ENCODE assay signal across 1 cellular context in genomic region chr14:37595809-37596595, GRCh38.
A peak's percentile ranks its signal among the peaks of the same experiment; 100 is the strongest.
TF ChIP-seq lines count a peak whose summit lies in the region.

No MANE protein-coding gene starts in this region.

TF ChIP-seq in HepG2, 621 proteins besides CTCF, POLR2A, EP300 and RAD21 (continued from another document and continues in another):
- TF ChIP-seq HES4 (CRISPR knock-in tag; IDR thresholded peaks at IDR 0.05; ENCODE audit: borderline replicate concordance) (peak; percentile 11; the same call in 1 of the 2 replicates), TCF12 (IDR thresholded peaks at IDR 0.05) (no peak), TCF12 (CRISPR knock-in tag; IDR thresholded peaks at IDR 0.05) (peak; percentile 91), RAD51 (IDR thresholded peaks at IDR 0.05; ENCODE audit: borderline replicate concordance) (no peak), ZNF775 (CRISPR knock-in tag; IDR thresholded peaks at IDR 0.05; ENCODE audit: borderline replicate concordance) (peak; percentile 80; the same call in 1 of the 2 replicates), HOXA5 (CRISPR knock-in tag; IDR thresholded peaks at IDR 0.05) (peak; percentile 98), HOXA3 (CRISPR knock-in tag; IDR thresholded peaks at IDR 0.05) (peak; percentile 91), HDAC2 (CRISPR knock-in tag; IDR thresholded peaks at IDR 0.05) (peak; percentile 95), NRL (CRISPR knock-in tag; IDR thresholded peaks at IDR 0.05; ENCODE audit: borderline replicate concordance) (peak; percentile 99), ZNF616 (CRISPR knock-in tag; IDR thresholded peaks at IDR 0.05; ENCODE audit: low read depth) (peak; percentile 81), MEIS2 (CRISPR knock-in tag; IDR thresholded peaks at IDR 0.05) (peak; percentile 93), ZNF512B (CRISPR knock-in tag; IDR thresholded peaks at IDR 0.05; ENCODE audit: borderline replicate concordance) (peak; percentile 52), ATM (IDR thresholded peaks at IDR 0.05; ENCODE audit: borderline replicate concordance) (no peak), ZNF652 (CRISPR knock-in tag; IDR thresholded peaks at IDR 0.05; ENCODE audit: borderline replicate concordance, low read depth) (peak; percentile 44), ATF7-NPFF (CRISPR knock-in tag; IDR thresholded peaks at IDR 0.05; ENCODE audit: low read depth) (peak; percentile 87), ZNF543 (CRISPR knock-in tag; IDR thresholded peaks at IDR 0.05) (peak; percentile 97), ETS1 (CRISPR knock-in tag; IDR thresholded peaks at IDR 0.05) (peak; percentile 35; the same call in 1 of the 2 replicates), ZMYM2 (CRISPR knock-in tag; IDR thresholded peaks at IDR 0.05) (no peak), ZNF589 (CRISPR knock-in tag; conservative IDR thresholded peaks at IDR 0.05) (no peak), HNF4G (IDR thresholded peaks at IDR 0.05; ENCODE audit: borderline replicate concordance, low read depth, low read length) (peak; percentile 30; the same call in 1 of the 2 replicates), HNF4G (CRISPR knock-in tag; IDR thresholded peaks at IDR 0.05; ENCODE audit: borderline replicate concordance, low read depth) (peak; percentile 74), GFI1 (CRISPR knock-in tag; IDR thresholded peaks at IDR 0.05; ENCODE audit: borderline replicate concordance) (peak; percentile 83; the same call in 1 of the 2 replicates), KDM4B (CRISPR knock-in tag; IDR thresholded peaks at IDR 0.05) (peak; percentile 70), MAF1 (CRISPR knock-in tag; IDR thresholded peaks at IDR 0.05; ENCODE audit: borderline replicate concordance) (peak; percentile 68; the same call in 1 of the 2 replicates), MEIS1 (CRISPR knock-in tag; IDR thresholded peaks at IDR 0.05; ENCODE audit: borderline replicate concordance) (no peak; the same call in 1 of the 2 replicates), ZNF382 (CRISPR knock-in tag; IDR thresholded peaks at IDR 0.05; ENCODE audit: borderline replicate concordance) (no peak), RXRA (CRISPR knock-in tag; IDR thresholded peaks at IDR 0.05) (peak; percentile 91), ZNF274 (CRISPR knock-in tag; IDR thresholded peaks at IDR 0.05) (peak; percentile 94), ZNF432 (CRISPR knock-in tag; IDR thresholded peaks at IDR 0.05; ENCODE audit: borderline replicate concordance) (0 out of 2 replicates have a peak, but pooled peaks have one; percentile 78), PAX8 (CRISPR knock-in tag; IDR thresholded peaks at IDR 0.05; ENCODE audit: borderline replicate concordance) (peak; percentile 95), ZFP36L1 (CRISPR knock-in tag; IDR thresholded peaks at IDR 0.05) (peak; percentile 37; the same call in 1 of the 2 replicates), MTERF4 (CRISPR knock-in tag; IDR thresholded peaks at IDR 0.05) (no peak; the same call in 1 of the 2 replicates)
- TF ChIP-seq, protein P1, sequence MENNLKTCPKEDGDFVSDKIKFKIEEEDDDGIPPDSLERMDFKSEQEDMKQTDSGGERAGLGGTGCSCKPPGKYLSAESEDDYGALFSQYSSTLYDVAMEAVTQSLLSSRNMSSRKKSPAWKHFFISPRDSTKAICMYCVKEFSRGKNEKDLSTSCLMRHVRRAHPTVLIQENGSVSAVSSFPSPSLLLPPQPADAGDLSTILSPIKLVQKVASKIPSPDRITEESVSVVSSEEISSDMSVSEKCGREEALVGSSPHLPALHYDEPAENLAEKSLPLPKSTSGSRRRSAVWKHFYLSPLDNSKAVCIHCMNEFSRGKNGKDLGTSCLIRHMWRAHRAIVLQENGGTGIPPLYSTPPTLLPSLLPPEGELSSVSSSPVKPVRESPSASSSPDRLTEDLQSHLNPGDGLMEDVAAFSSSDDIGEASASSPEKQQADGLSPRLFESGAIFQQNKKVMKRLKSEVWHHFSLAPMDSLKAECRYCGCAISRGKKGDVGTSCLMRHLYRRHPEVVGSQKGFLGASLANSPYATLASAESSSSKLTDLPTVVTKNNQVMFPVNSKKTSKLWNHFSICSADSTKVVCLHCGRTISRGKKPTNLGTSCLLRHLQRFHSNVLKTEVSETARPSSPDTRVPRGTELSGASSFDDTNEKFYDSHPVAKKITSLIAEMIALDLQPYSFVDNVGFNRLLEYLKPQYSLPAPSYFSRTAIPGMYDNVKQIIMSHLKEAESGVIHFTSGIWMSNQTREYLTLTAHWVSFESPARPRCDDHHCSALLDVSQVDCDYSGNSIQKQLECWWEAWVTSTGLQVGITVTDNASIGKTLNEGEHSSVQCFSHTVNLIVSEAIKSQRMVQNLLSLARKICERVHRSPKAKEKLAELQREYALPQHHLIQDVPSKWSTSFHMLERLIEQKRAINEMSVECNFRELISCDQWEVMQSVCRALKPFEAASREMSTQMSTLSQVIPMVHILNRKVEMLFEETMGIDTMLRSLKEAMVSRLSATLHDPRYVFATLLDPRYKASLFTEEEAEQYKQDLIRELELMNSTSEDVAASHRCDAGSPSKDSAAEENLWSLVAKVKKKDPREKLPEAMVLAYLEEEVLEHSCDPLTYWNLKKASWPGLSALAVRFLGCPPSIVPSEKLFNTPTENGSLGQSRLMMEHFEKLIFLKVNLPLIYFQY (CRISPR knock-in tag; IDR thresholded peaks at IDR 0.05; ENCODE audit: borderline replicate concordance): peak; percentile 98
- TF ChIP-seq, protein P2, sequence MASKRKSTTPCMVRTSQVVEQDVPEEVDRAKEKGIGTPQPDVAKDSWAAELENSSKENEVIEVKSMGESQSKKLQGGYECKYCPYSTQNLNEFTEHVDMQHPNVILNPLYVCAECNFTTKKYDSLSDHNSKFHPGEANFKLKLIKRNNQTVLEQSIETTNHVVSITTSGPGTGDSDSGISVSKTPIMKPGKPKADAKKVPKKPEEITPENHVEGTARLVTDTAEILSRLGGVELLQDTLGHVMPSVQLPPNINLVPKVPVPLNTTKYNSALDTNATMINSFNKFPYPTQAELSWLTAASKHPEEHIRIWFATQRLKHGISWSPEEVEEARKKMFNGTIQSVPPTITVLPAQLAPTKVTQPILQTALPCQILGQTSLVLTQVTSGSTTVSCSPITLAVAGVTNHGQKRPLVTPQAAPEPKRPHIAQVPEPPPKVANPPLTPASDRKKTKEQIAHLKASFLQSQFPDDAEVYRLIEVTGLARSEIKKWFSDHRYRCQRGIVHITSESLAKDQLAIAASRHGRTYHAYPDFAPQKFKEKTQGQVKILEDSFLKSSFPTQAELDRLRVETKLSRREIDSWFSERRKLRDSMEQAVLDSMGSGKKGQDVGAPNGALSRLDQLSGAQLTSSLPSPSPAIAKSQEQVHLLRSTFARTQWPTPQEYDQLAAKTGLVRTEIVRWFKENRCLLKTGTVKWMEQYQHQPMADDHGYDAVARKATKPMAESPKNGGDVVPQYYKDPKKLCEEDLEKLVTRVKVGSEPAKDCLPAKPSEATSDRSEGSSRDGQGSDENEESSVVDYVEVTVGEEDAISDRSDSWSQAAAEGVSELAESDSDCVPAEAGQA (IDR thresholded peaks at IDR 0.05; ENCODE audit: low read depth): no peak; the same call in 1 of the 2 replicates
- TF ChIP-seq, protein P2 (CRISPR knock-in tag; IDR thresholded peaks at IDR 0.05; ENCODE audit: borderline replicate concordance): peak; percentile 97; the same call in 1 of the 2 replicates
- TF ChIP-seq, protein P3, sequence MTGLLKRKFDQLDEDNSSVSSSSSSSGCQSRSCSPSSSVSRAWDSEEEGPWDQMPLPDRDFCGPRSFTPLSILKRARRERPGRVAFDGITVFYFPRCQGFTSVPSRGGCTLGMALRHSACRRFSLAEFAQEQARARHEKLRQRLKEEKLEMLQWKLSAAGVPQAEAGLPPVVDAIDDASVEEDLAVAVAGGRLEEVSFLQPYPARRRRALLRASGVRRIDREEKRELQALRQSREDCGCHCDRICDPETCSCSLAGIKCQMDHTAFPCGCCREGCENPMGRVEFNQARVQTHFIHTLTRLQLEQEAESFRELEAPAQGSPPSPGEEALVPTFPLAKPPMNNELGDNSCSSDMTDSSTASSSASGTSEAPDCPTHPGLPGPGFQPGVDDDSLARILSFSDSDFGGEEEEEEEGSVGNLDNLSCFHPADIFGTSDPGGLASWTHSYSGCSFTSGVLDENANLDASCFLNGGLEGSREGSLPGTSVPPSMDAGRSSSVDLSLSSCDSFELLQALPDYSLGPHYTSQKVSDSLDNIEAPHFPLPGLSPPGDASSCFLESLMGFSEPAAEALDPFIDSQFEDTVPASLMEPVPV (CRISPR knock-in tag; IDR thresholded peaks at IDR 0.05): peak; percentile 58
- TF ChIP-seq, protein P4, sequence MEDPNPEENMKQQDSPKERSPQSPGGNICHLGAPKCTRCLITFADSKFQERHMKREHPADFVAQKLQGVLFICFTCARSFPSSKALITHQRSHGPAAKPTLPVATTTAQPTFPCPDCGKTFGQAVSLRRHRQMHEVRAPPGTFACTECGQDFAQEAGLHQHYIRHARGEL (CRISPR knock-in tag; IDR thresholded peaks at IDR 0.05): peak; percentile 52; the same call in 1 of the 2 replicates
- TF ChIP-seq, protein P5, sequence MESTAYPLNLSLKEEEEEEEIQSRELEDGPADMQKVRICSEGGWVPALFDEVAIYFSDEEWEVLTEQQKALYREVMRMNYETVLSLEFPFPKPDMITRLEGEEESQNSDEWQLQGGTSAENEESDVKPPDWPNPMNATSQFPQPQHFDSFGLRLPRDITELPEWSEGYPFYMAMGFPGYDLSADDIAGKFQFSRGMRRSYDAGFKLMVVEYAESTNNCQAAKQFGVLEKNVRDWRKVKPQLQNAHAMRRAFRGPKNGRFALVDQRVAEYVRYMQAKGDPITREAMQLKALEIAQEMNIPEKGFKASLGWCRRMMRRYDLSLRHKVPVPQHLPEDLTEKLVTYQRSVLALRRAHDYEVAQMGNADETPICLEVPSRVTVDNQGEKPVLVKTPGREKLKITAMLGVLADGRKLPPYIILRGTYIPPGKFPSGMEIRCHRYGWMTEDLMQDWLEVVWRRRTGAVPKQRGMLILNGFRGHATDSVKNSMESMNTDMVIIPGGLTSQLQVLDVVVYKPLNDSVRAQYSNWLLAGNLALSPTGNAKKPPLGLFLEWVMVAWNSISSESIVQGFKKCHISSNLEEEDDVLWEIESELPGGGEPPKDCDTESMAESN (CRISPR knock-in tag; conservative IDR thresholded peaks at IDR 0.05): peak; percentile 89
